1 cellular context compared by ENCODE assay signal in the genomic region with DNA sequence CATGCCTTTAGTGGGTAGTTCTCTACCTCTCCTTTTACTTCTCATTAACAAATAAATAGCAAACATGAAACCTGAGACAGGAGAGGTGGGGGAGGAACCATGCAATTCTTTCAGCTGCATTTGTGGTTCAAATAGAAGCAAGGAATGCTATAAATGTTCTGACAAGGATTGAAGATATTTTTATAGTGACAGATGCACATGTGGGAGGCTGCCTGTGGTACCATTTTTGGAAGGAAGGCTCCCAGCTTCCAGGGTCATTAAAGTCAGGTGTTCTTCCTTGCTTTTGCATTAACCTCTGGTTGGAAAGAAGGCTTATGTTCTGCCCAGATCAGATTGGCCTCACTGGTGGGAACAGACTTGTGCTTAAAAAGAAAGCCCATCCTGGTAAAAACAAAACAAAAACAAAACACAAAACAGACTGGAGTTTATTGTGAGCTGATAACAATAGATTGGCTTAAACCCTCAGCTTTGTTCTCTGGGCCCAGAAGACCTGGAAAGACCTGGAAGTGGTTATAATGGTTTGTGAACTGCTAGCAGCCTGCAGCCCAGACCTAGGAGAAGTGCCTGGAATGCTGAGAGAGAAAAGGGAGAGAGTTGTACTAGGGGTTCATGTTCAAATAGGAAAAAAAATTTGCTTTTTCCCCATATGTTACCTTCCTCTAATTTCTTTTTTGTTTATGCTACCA.
TF ChIP-seq lines count a peak whose summit lies in the region.

No MANE protein-coding gene starts in this region.

TF ChIP-seq in WTC11, 78 proteins besides CTCF, POLR2A, EP300 and RAD21:
- TF ChIP-seq, protein P1, sequence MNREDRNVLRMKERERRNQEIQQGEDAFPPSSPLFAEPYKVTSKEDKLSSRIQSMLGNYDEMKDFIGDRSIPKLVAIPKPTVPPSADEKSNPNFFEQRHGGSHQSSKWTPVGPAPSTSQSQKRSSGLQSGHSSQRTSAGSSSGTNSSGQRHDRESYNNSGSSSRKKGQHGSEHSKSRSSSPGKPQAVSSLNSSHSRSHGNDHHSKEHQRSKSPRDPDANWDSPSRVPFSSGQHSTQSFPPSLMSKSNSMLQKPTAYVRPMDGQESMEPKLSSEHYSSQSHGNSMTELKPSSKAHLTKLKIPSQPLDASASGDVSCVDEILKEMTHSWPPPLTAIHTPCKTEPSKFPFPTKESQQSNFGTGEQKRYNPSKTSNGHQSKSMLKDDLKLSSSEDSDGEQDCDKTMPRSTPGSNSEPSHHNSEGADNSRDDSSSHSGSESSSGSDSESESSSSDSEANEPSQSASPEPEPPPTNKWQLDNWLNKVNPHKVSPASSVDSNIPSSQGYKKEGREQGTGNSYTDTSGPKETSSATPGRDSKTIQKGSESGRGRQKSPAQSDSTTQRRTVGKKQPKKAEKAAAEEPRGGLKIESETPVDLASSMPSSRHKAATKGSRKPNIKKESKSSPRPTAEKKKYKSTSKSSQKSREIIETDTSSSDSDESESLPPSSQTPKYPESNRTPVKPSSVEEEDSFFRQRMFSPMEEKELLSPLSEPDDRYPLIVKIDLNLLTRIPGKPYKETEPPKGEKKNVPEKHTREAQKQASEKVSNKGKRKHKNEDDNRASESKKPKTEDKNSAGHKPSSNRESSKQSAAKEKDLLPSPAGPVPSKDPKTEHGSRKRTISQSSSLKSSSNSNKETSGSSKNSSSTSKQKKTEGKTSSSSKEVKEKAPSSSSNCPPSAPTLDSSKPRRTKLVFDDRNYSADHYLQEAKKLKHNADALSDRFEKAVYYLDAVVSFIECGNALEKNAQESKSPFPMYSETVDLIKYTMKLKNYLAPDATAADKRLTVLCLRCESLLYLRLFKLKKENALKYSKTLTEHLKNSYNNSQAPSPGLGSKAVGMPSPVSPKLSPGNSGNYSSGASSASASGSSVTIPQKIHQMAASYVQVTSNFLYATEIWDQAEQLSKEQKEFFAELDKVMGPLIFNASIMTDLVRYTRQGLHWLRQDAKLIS (CRISPR knock-in tag; IDR thresholded peaks at IDR 0.05; ENCODE audit: borderline replicate concordance), result no peak
- no peak for TF ChIP-seq ZNF138 (CRISPR knock-in tag; conservative IDR thresholded peaks at IDR 0.05)
- no peak for TF ChIP-seq FOXP4 (CRISPR knock-in tag; IDR thresholded peaks at IDR 0.05)
- TF ChIP-seq, protein P2, sequence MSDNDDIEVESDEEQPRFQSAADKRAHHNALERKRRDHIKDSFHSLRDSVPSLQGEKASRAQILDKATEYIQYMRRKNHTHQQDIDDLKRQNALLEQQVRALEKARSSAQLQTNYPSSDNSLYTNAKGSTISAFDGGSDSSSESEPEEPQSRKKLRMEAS (CRISPR knock-in tag; IDR thresholded peaks at IDR 0.05), result no peak
- TF ChIP-seq ZNF396 (CRISPR knock-in tag; IDR thresholded peaks at IDR 0.05; ENCODE audit: borderline replicate concordance), result no peak
- no peak for TF ChIP-seq EMX1 (CRISPR knock-in tag; IDR thresholded peaks at IDR 0.05)
- TF ChIP-seq ZSCAN18 (CRISPR knock-in tag; IDR thresholded peaks at IDR 0.05), result no peak
- TF ChIP-seq NFE2L1 (CRISPR knock-in tag; IDR thresholded peaks at IDR 0.05), result no peak
- TF ChIP-seq AR (CRISPR knock-in tag; IDR thresholded peaks at IDR 0.05), result no peak
- no peak for TF ChIP-seq PREB (CRISPR knock-in tag; IDR thresholded peaks at IDR 0.05; ENCODE audit: borderline replicate concordance)
TF ChIP-seq in WTC11: peak in this region for 0.
